8 cellular contexts compared by ENCODE assay signal in genomic region chrX:48890934-48891401, GRCh38. TPM values are rescaled to one million over a fixed set of nuclear protein-coding genes. Genes with fewer than 3 reads are reported as not detected.
DNase-seq lines count a peak whose midpoint lies in the region; ATAC-seq, FAIRE-seq and TF ChIP-seq lines count a peak whose summit lies in the region.

No MANE protein-coding gene starts in this region.

- no peak for TF ChIP-seq CTCF in epithelial cell of esophagus (IDR thresholded peaks at IDR 0.05; ENCODE audit: insufficient read depth, low read depth, low read length, missing control alignments)
- no peak for TF ChIP-seq CTCF in neural cell (IDR thresholded peaks at IDR 0.05; ENCODE audit: poor library complexity, severe bottlenecking)
- no peak for TF ChIP-seq CTCF in D721Med (IDR thresholded peaks at IDR 0.05; ENCODE audit: insufficient read depth, missing control alignments)

- POLR2A ChIA-PET in activated CD4-positive, alpha-beta T cell treated with anti-CD3 and anti-CD28 coated beads for 36 hours (lab: Charles Lee), result interaction anchor here (0.9 to 1.4 kb wide), 4 partner anchors 21 to 68 kb away, joined by 3 to 6 read pairs (median 4); partner anchors contain the start of gene SLC35A2

- H3K27ac ChIP-seq in SJSA1 (no peak overlapping the region), neural cell (ENCODE audit: low read length) (no peak overlapping the region)

- CTCF ChIA-PET in activated CD4-positive, alpha-beta T cell treated with anti-CD3 and anti-CD28 coated beads for 36 hours (lab: Charles Lee), result interaction anchor here (0.5 to 1.9 kb wide), 6 partner anchors 21 to 138 kb away, joined by 3 to 8 read pairs (median 3); partner anchors contain the start of gene SLC35A2

- H4K20me1 ChIP-seq in neural cell (ENCODE audit: insufficient read depth), result no peaks in the 10 kb centered on the region

- intact Hi-C loops in activated CD4-positive, alpha-beta T cell treated with anti-CD3 and anti-CD28 coated beads for 36 hours (cut with DNase I, micrococcal nuclease), result loop anchor here (1.0 to 10.0 kb wide), 9 partner anchors 47 to 244 kb away; partner anchors contain the start of genes GRIPAP1 (in 1 of the 2) and TFE3 (in 1 of the 2)

- no peak overlapping the region for H3K4me2 ChIP-seq in neural cell (ENCODE audit: low read length)

- H3K27me3 ChIP-seq in SJSA1 (replicated peaks) (no peaks in the 10 kb centered on the region), neural cell (ENCODE audit: insufficient read depth, low read depth, low read length) (no peaks in the 10 kb centered on the region)

- H3K4me3 Mint-ChIP-seq in activated CD4-positive, alpha-beta T cell treated with anti-CD3 and anti-CD28 coated beads for 36 hours, result peak overlapping the region; percentile 79

- no peaks in the 10 kb centered on the region for H3F3A ChIP-seq in neural cell (ENCODE audit: insufficient read depth, low read length, poor library complexity, severe bottlenecking)

- no peaks in the 10 kb centered on the region for H3K9me2 ChIP-seq in neural cell (ENCODE audit: insufficient read depth, low read length)

- no peaks in the 10 kb centered on the region for H3K27me3 Mint-ChIP-seq in activated CD4-positive, alpha-beta T cell treated with anti-CD3 and anti-CD28 coated beads for 36 hours

- peaks cover 19% of the 10 kb centered on the region for H3K4me1 Mint-ChIP-seq in activated CD4-positive, alpha-beta T cell treated with anti-CD3 and anti-CD28 coated beads for 36 hours

- peak overlapping the region; percentile 88 for H3K27ac Mint-ChIP-seq in activated CD4-positive, alpha-beta T cell treated with anti-CD3 and anti-CD28 coated beads for 36 hours

- no peaks in the 10 kb centered on the region for H3K9me3 Mint-ChIP-seq in activated CD4-positive, alpha-beta T cell treated with anti-CD3 and anti-CD28 coated beads for 36 hours (ENCODE audit: low read depth)

- peak overlapping the region; percentile 55 for H3K9ac ChIP-seq in neural cell (ENCODE audit: low read length)

- H3K4me3 ChIP-seq in SJSA1 (peak overlapping the region; percentile 48), epithelial cell of esophagus (ENCODE audit: low read length) (peak overlapping the region; percentile 44), neural cell (ENCODE audit: low read length) (peak overlapping the region; percentile 63)

- FAIRE-seq in D721Med (lab: Jason Lieb, UNC), result no peak

- H3K36me3 Mint-ChIP-seq in activated CD4-positive, alpha-beta T cell treated with anti-CD3 and anti-CD28 coated beads for 36 hours (ENCODE audit: low read depth), result peaks cover 8% of the 10 kb centered on the region

- no peak for TF ChIP-seq EP300 in neural cell (conservative IDR thresholded peaks at IDR 0.05; ENCODE audit: poor library complexity, severe bottlenecking)

- TF ChIP-seq RAD21 in neural cell (conservative IDR thresholded peaks at IDR 0.05), result no peak

- H3K79me2 ChIP-seq in neural cell (replicated peaks; ENCODE audit: insufficient read depth, low read length), result peaks cover 10% of the 10 kb centered on the region

- H3K4me1 ChIP-seq in SJSA1 (replicated peaks), result peaks cover 6% of the 10 kb centered on the region

- H3K9me3 ChIP-seq in SJSA1 (replicated peaks) (no peaks in the 10 kb centered on the region), neural cell (ENCODE audit: low read length) (no peaks in the 10 kb centered on the region)

- peak; percentile 41 for ATAC-seq in activated CD4-positive, alpha-beta T cell treated with anti-CD3 and anti-CD28 coated beads for 36 hours
- ATAC-seq in HG02623 (IDR thresholded peaks at IDR 0.05; ENCODE audit: unreplicated experiment), result peak; percentile 41

- DNase-seq in activated CD4-positive, alpha-beta T cell treated with anti-CD3 and anti-CD28 coated beads for 36 hours, result peak; percentile 37
- DNase-seq in activated CD4-positive, alpha-beta T cell treated with anti-CD3 and anti-CD28 coated beads for 4 hours, result no peak
- peak in 1 of 2 experiments; percentile 7 for DNase-seq in SJSA1 (ENCODE audit: low read depth in 1 of 2, low spot score in 2 of 2)
- DNase-seq in epithelial cell of esophagus (ENCODE audit: low read depth), result no peak
- DNase-seq in NCI-H2029 treated with DMSO at 0.1 percent for 48 hours (lab: John Stamatoyannopoulos, UW), result no peak
- DNase-seq in D721Med (ENCODE audit: insufficient read length, low spot score), result no peak

- no peak overlapping the region for H2AFZ ChIP-seq in neural cell (ENCODE audit: low read depth, low read length)

- H3K36me3 ChIP-seq in SJSA1 (peaks cover 3% of the 10 kb centered on the region; the same call in 1 of the 2 replicates), neural cell (ENCODE audit: insufficient read depth, low read length) (no peaks in the 10 kb centered on the region)

TF ChIP-seq in neural cell, 6 proteins besides CTCF, POLR2A, EP300 and RAD21:
- TF ChIP-seq TAF1 (IDR thresholded peaks at IDR 0.05; ENCODE audit: low read depth), result no peak
- TF ChIP-seq POLR2AphosphoS5 (IDR thresholded peaks at IDR 0.05), result no peak
- TF ChIP-seq MXI1 (conservative IDR thresholded peaks at IDR 0.05; ENCODE audit: poor library complexity, severe bottlenecking), result no peak
- no peak for TF ChIP-seq SMC3 (conservative IDR thresholded peaks at IDR 0.05; ENCODE audit: poor library complexity)
- TF ChIP-seq REST (IDR thresholded peaks at IDR 0.05; ENCODE audit: borderline replicate concordance), result no peak
- TF ChIP-seq EZH2 (IDR thresholded peaks at IDR 0.05; ENCODE audit: borderline replicate concordance, insufficient read depth, low read length, poor library complexity, severe bottlenecking), result no peak

RNA-seq across cellular contexts. Expression of gene TIMM17B, which starts 6.6 kb away (rescaled TPM):
- total RNA-seq in activated CD4-positive, alpha-beta T cell treated with anti-CD3 and anti-CD28 coated beads for 36 hours, result 10 to 100 TPM; 54.2 to 58.9 TPM
- total RNA-seq in SJSA1 (2014; rRNA removed; shearing (Covaris generic)), result 66.4 and 72.2 TPM in 2 replicates
- polyA plus RNA-seq in neural cell, result 131 and 156 TPM in 2 replicates
- polyA minus RNA-seq in neural cell, result 57.2 and 67.0 TPM in 2 replicates

RNA-seq across cellular contexts. Expression of gene PQBP1, which starts 6.8 kb away (rescaled TPM):
- total RNA-seq in activated CD4-positive, alpha-beta T cell treated with anti-CD3 and anti-CD28 coated beads for 36 hours, result 10 to 100 TPM; 73.4 to 75.3 TPM
- 74.5 and 82.7 TPM in 2 replicates for total RNA-seq in SJSA1 (2014; rRNA removed; shearing (Covaris generic))
- 70.8 and 78.5 TPM in 2 replicates for polyA plus RNA-seq in neural cell
- polyA minus RNA-seq in neural cell, result 30.2 and 36.0 TPM in 2 replicates

RNA-seq across cellular contexts. Expression of gene SLC35A2, which starts 20.5 kb away (rescaled TPM):
- 10 to 100 TPM; 19.7 to 20.3 TPM for total RNA-seq in activated CD4-positive, alpha-beta T cell treated with anti-CD3 and anti-CD28 coated beads for 36 hours
- total RNA-seq in SJSA1 (2014; rRNA removed; shearing (Covaris generic)), result 22.7 and 32.6 TPM in 2 replicates
- polyA plus RNA-seq in neural cell, result 20.7 and 25.3 TPM in 2 replicates
- polyA minus RNA-seq in neural cell, result 14.5 and 15.8 TPM in 2 replicates

RNA-seq across cellular contexts. Expression of gene PIM2, which starts 27.9 kb away (rescaled TPM):
- total RNA-seq in activated CD4-positive, alpha-beta T cell treated with anti-CD3 and anti-CD28 coated beads for 36 hours, result 100 to 1,000 TPM; 320 TPM
- total RNA-seq in SJSA1 (2014; rRNA removed; shearing (Covaris generic)), result 8.0 and 10.8 TPM in 2 replicates
- 8.9 and 11.1 TPM in 2 replicates for polyA plus RNA-seq in neural cell
- 6.4 and 11.7 TPM in 2 replicates for polyA minus RNA-seq in neural cell

RNA-seq across cellular contexts. Expression of gene PCSK1N, which starts 55.6 kb away (rescaled TPM):
- total RNA-seq in activated CD4-positive, alpha-beta T cell treated with anti-CD3 and anti-CD28 coated beads for 36 hours, result 1 to 10 TPM; 1.3 TPM
- total RNA-seq in SJSA1 (2014; rRNA removed; shearing (Covaris generic)), result 2.7 and 3.2 TPM in 2 replicates
- polyA plus RNA-seq in neural cell, result 232 and 243 TPM in 2 replicates
- 145 and 156 TPM in 2 replicates for polyA minus RNA-seq in neural cell
